ENCODE assay signal across 8 cellular contexts in genomic region chr16:56869513-56870270, GRCh38. TPM values are rescaled to one million over a fixed set of nuclear protein-coding genes. Genes with fewer than 3 reads are reported as not detected.
DNase-seq lines count a peak whose midpoint lies in the region; ATAC-seq and TF ChIP-seq lines count a peak whose summit lies in the region.

No MANE protein-coding gene starts in this region.

- no peaks in the 10 kb centered on the region for H4K20me1 ChIP-seq in DOHH2 (ENCODE audit: control insufficient read depth, insufficient read depth, low read depth, low read length)

- H3K27me3 ChIP-seq in DOHH2 (ENCODE audit: control insufficient read depth, low read length): no peaks in the 10 kb centered on the region
- no peaks in the 10 kb centered on the region for H3K27me3 ChIP-seq in effector memory CD4-positive, alpha-beta T cell (replicated peaks; ENCODE audit: control insufficient read depth, insufficient read depth, low read length, poor library complexity, severe bottlenecking)

- peak; percentile 48 for DNase-seq in HK-2 (ENCODE audit: unreplicated experiment)
- DNase-seq in activated CD4-positive, alpha-beta T cell treated with anti-CD3 and anti-CD28 coated beads, Interleukin-2, amount 10 ng/mL, durations not matched to agents 7 days and 5 days: peak; percentile 32
- DNase-seq in lung microvascular endothelial cell (ENCODE audit: low read depth in 2 of 2): peak; percentile 36 to 53
- DNase-seq in GOT3 (lab: John Stamatoyannopoulos, UW): no peak
- no peak for DNase-seq in NCI-H774 (lab: John Stamatoyannopoulos, UW)
- DNase-seq in effector memory CD4-positive, alpha-beta T cell: no peak

- no peak overlapping the region for H3K4me2 ChIP-seq in DOHH2 (ENCODE audit: low read length)

- H3F3A ChIP-seq in DOHH2 (ENCODE audit: control insufficient read depth, insufficient read depth): no peaks in the 10 kb centered on the region

- H3K27ac ChIP-seq in DOHH2 (ENCODE audit: low read depth, low read length): no peak overlapping the region
- H3K27ac ChIP-seq in effector memory CD4-positive, alpha-beta T cell (ENCODE audit: insufficient read depth, low read length, poor library complexity, severe bottlenecking): no peak overlapping the region

- no peaks in the 10 kb centered on the region for H3K79me2 ChIP-seq in DOHH2 (ENCODE audit: control insufficient read depth, low read length)

- peak; percentile 52 for TF ChIP-seq CTCF in DOHH2 (IDR thresholded peaks at IDR 0.05; ENCODE audit: low read depth, low read length, poor library complexity, severe bottlenecking)

- H3K9me3 Mint-ChIP-seq in activated CD4-positive, alpha-beta T cell treated with anti-CD3 and anti-CD28 coated beads, Interleukin-2, amount 10 ng/mL, durations not matched to agents 7 days and 5 days: no peaks in the 10 kb centered on the region

- no peak for ATAC-seq in HG03045 (IDR thresholded peaks at IDR 0.05; ENCODE audit: unreplicated experiment)

- H3K4me3 Mint-ChIP-seq in activated CD4-positive, alpha-beta T cell treated with anti-CD3 and anti-CD28 coated beads, Interleukin-2, amount 10 ng/mL, durations not matched to agents 7 days and 5 days: no peak overlapping the region

- no peak overlapping the region for H3K4me3 ChIP-seq in DOHH2 (ENCODE audit: low read length)
- H3K4me3 ChIP-seq in effector memory CD4-positive, alpha-beta T cell (ENCODE audit: insufficient read depth, low read depth, low read length, poor library complexity, severe bottlenecking): no peak overlapping the region

- H3K4me1 Mint-ChIP-seq in activated CD4-positive, alpha-beta T cell treated with anti-CD3 and anti-CD28 coated beads, Interleukin-2, amount 10 ng/mL, durations not matched to agents 7 days and 5 days: peaks cover 4% of the 10 kb centered on the region

- H3K27me3 Mint-ChIP-seq in activated CD4-positive, alpha-beta T cell treated with anti-CD3 and anti-CD28 coated beads, Interleukin-2, amount 10 ng/mL, durations not matched to agents 7 days and 5 days: no peaks in the 10 kb centered on the region

- H3K36me3 ChIP-seq in DOHH2 (ENCODE audit: control insufficient read depth, low read length): no peaks in the 10 kb centered on the region
- H3K36me3 ChIP-seq in effector memory CD4-positive, alpha-beta T cell (ENCODE audit: control insufficient read depth, insufficient read depth, low read length): no peaks in the 10 kb centered on the region

- CTCF ChIA-PET in activated CD4-positive, alpha-beta T cell treated with anti-CD3 and anti-CD28 coated beads, Interleukin-2, amount 10 ng/mL, durations not matched to agents 7 days and 5 days (lab: Charles Lee): interaction anchor here (0.7 to 1.7 kb wide), 8 partner anchors 10 to 106 kb away, joined by 3 to 8 read pairs (median 3); no protein-coding TSS in a partner anchor

- POLR2A ChIA-PET in activated CD4-positive, alpha-beta T cell treated with anti-CD3 and anti-CD28 coated beads, Interleukin-2, amount 10 ng/mL, durations not matched to agents 7 days and 5 days (lab: Charles Lee): no interaction called here

- H3K9me3 ChIP-seq in DOHH2 (ENCODE audit: control insufficient read depth, insufficient read depth, low read length): no peaks in the 10 kb centered on the region
- H3K9me3 ChIP-seq in effector memory CD4-positive, alpha-beta T cell (ENCODE audit: control insufficient read depth, low read length): no peaks in the 10 kb centered on the region

- peaks cover 18% of the 10 kb centered on the region for H3K4me1 ChIP-seq in DOHH2 (ENCODE audit: control insufficient read depth, low read length)
- H3K4me1 ChIP-seq in effector memory CD4-positive, alpha-beta T cell (ENCODE audit: control insufficient read depth, insufficient read depth, low read length, poor library complexity, severe bottlenecking): no peaks in the 10 kb centered on the region

- H3K27ac Mint-ChIP-seq in activated CD4-positive, alpha-beta T cell treated with anti-CD3 and anti-CD28 coated beads, Interleukin-2, amount 10 ng/mL, durations not matched to agents 7 days and 5 days: peak overlapping the region; percentile 9

- no peaks in the 10 kb centered on the region for H3K36me3 Mint-ChIP-seq in activated CD4-positive, alpha-beta T cell treated with anti-CD3 and anti-CD28 coated beads, Interleukin-2, amount 10 ng/mL, durations not matched to agents 7 days and 5 days (ENCODE audit: low read depth)

- H3K9me2 ChIP-seq in DOHH2 (replicated peaks; ENCODE audit: control insufficient read depth, low read length): no peaks in the 10 kb centered on the region

RNA-seq across cellular contexts. Expression of gene SLC12A3, which starts 4.7 kb away (rescaled TPM):
- not detected for total RNA-seq in activated CD4-positive, alpha-beta T cell treated with anti-CD3 and anti-CD28 coated beads, Interleukin-2, amount 10 ng/mL, durations not matched to agents 7 days and 5 days
- total RNA-seq in lung microvascular endothelial cell: not detected in 2 replicates

Comparison
In these comparisons a context has a peak if more than half of its experiments do, and no peak if none do; other contexts are left out.
1. DNase-seq: peak in HK-2 (single experiment), activated CD4-positive, alpha-beta T cell treated with anti-CD3 and anti-CD28 coated beads, Interleukin-2, amount 10 ng/mL, durations not matched to agents 7 days and 5 days (single experiment) and lung microvascular endothelial cell (2 of 2); none in GOT3 (single experiment), NCI-H774 (single experiment) and effector memory CD4-positive, alpha-beta T cell (0 of 3).